ENCODE assay signal across 12 cellular contexts in genomic region chr11:2685566-2686359, GRCh38.
"Had no signal": no experiment of that assay in that cellular context is flagged by ENCODE, and none has a peak within 500 bp of the region (broad histone marks: within the 10 kb centered on the region; RNA-seq: fewer than 3 reads in every experiment).

No MANE protein-coding gene starts in this region.

- H3K4me3 Mint-ChIP-seq: activated CD4-positive, alpha-beta memory T cell treated with anti-CD3 and anti-CD28 coated beads, Interleukin-2, amount 10 ng/mL, durations not matched to agents 7 days and 5 days; central memory CD8-positive, alpha-beta T cell had no signal

- FAIRE-seq: keratinocyte had no signal

- H3K4me3 ChIP-seq: gastrocnemius medialis had no signal

- DNase-seq: activated CD4-positive, alpha-beta memory T cell treated with anti-CD3 and anti-CD28 coated beads, Interleukin-2, amount 10 ng/mL, durations not matched to agents 7 days and 5 days; activated CD8-positive, alpha-beta memory T cell treated with anti-CD3 and anti-CD28 coated beads, Interleukin-2, amount 50 U/mL, for 48 hours; effector memory CD4-positive, alpha-beta T cell; right cardiac atrium; stimulated activated CD4-positive, alpha-beta T cell treated with anti-CD3 and anti-CD28 coated beads, Interleukin-2, amount 100 ng/mL, for 24 hours; stimulated activated naive CD4-positive, alpha-beta T cell; T1000 had no signal

- H3K27ac ChIP-seq: epithelial cell of prostate, gastrocnemius medialis had no signal

- ATAC-seq: activated naive CD4-positive, alpha-beta T cell treated with anti-CD3 and anti-CD28 coated beads, Interleukin-2, amount 50 U/mL, for 72 hours; gastrocnemius medialis; right cardiac atrium had no signal

- H3K27me3 Mint-ChIP-seq: activated CD4-positive, alpha-beta memory T cell treated with anti-CD3 and anti-CD28 coated beads, Interleukin-2, amount 10 ng/mL, durations not matched to agents 7 days and 5 days; central memory CD8-positive, alpha-beta T cell had no signal

- H3K27ac Mint-ChIP-seq: activated CD4-positive, alpha-beta memory T cell treated with anti-CD3 and anti-CD28 coated beads, Interleukin-2, amount 10 ng/mL, durations not matched to agents 7 days and 5 days had no signal

- H3K27me3 ChIP-seq: gastrocnemius medialis had no signal

- H3K4me1 Mint-ChIP-seq: activated CD4-positive, alpha-beta memory T cell treated with anti-CD3 and anti-CD28 coated beads, Interleukin-2, amount 10 ng/mL, durations not matched to agents 7 days and 5 days; central memory CD8-positive, alpha-beta T cell had no signal

- H3K36me3 Mint-ChIP-seq: activated naive CD4-positive, alpha-beta T cell treated with anti-CD3 and anti-CD28 coated beads, Interleukin-2, amount 50 U/mL, for 72 hours had no signal

- H3K9me3 Mint-ChIP-seq: activated CD4-positive, alpha-beta memory T cell treated with anti-CD3 and anti-CD28 coated beads, Interleukin-2, amount 10 ng/mL, durations not matched to agents 7 days and 5 days; activated naive CD4-positive, alpha-beta T cell treated with anti-CD3 and anti-CD28 coated beads, Interleukin-2, amount 50 U/mL, for 72 hours; central memory CD8-positive, alpha-beta T cell had no signal

- H3K9me3 ChIP-seq: gastrocnemius medialis had no signal

- H3K36me3 ChIP-seq: gastrocnemius medialis had no signal
